In the genomic region with DNA sequence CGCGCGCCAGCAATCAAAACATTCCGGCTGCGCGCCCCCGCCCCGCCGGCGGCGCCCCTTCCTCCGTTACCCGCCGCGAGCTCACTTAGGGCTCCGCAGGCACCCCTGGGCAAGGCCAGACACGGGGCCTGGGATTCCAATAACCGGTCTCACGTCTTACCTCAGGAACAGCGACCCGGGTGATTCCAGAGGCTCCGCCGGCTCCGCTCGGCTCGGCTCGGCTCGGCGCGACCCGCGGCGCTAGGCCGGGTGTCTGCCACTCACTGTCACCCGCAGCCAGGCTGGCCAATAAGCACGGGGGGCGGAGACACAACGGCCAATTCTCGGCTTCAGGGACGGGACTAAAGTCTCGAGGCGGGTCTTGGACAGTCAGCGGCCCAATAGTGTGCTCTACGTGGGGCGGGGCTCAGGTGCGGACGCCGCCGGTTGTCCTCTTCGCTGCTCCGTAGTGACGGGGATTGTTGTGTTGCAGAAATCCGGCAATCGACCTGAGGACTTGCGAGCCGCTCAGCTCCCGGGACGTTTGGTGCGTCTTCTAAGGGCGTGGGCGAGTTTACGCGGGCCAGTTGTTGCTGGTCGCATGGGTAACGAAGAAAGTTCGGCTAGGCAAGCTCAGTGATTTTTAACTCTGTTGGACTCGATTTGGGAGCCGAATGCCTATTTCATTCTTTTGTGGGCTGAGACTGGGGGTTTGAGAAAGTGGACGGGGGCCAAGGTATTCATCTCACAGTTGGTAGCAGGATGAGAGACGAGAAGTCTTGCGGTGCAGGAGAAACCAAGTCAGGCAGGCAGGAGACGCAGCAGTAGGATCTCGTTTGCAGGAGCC, we compare ENCODE assay signal across 8 cellular contexts. TPM values are rescaled to one million over a fixed set of nuclear protein-coding genes. Genes with fewer than 3 reads are reported as not detected.
DNase-seq lines count a peak whose midpoint lies in the region; ATAC-seq and TF ChIP-seq lines count a peak whose summit lies in the region.

A gene with protein sequence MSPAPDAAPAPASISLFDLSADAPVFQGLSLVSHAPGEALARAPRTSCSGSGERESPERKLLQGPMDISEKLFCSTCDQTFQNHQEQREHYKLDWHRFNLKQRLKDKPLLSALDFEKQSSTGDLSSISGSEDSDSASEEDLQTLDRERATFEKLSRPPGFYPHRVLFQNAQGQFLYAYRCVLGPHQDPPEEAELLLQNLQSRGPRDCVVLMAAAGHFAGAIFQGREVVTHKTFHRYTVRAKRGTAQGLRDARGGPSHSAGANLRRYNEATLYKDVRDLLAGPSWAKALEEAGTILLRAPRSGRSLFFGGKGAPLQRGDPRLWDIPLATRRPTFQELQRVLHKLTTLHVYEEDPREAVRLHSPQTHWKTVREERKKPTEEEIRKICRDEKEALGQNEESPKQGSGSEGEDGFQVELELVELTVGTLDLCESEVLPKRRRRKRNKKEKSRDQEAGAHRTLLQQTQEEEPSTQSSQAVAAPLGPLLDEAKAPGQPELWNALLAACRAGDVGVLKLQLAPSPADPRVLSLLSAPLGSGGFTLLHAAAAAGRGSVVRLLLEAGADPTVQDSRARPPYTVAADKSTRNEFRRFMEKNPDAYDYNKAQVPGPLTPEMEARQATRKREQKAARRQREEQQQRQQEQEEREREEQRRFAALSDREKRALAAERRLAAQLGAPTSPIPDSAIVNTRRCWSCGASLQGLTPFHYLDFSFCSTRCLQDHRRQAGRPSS (plus strand): TSS at position 432 of the 826 bp plus-strand sequence. CDS start 452 bp downstream, outside the sequence.
A gene with protein sequence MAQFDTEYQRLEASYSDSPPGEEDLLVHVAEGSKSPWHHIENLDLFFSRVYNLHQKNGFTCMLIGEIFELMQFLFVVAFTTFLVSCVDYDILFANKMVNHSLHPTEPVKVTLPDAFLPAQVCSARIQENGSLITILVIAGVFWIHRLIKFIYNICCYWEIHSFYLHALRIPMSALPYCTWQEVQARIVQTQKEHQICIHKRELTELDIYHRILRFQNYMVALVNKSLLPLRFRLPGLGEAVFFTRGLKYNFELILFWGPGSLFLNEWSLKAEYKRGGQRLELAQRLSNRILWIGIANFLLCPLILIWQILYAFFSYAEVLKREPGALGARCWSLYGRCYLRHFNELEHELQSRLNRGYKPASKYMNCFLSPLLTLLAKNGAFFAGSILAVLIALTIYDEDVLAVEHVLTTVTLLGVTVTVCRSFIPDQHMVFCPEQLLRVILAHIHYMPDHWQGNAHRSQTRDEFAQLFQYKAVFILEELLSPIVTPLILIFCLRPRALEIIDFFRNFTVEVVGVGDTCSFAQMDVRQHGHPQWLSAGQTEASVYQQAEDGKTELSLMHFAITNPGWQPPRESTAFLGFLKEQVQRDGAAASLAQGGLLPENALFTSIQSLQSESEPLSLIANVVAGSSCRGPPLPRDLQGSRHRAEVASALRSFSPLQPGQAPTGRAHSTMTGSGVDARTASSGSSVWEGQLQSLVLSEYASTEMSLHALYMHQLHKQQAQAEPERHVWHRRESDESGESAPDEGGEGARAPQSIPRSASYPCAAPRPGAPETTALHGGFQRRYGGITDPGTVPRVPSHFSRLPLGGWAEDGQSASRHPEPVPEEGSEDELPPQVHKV (minus strand): TSS at position 262 of the 826 bp plus-strand sequence. CDS start 1,612 bp downstream, outside the sequence.

- H3K79me2 ChIP-seq in mammary epithelial cell (ENCODE audit: insufficient read depth, low read length) = peaks cover 71% of the 10 kb centered on the region

- peak within 1 kb of the TSS; percentile 87 for H2AFZ ChIP-seq in mammary epithelial cell (ENCODE audit: low read depth, low read length)

- H3K36me3 ChIP-seq in WERI-Rb-1 (peaks cover 72% of the 10 kb centered on the region), mammary epithelial cell (ENCODE audit: insufficient read depth, low read length) (peaks cover 24% of the 10 kb centered on the region), iPS-20b (ENCODE audit: insufficient read depth, low read depth, low read length) (peaks cover 44% of the 10 kb centered on the region)

- TF ChIP-seq CTCF in WERI-Rb-1 (IDR thresholded peaks at IDR 0.05; ENCODE audit: low read depth, low read length) = no peak
- TF ChIP-seq CTCF in mammary epithelial cell (conservative IDR thresholded peaks at IDR 0.05 in 1 of 2, IDR thresholded peaks at IDR 0.05 in 1 of 2; ENCODE audit: extremely low read depth in 1 of 2, insufficient read depth in 1 of 2, low read depth in 1 of 2, low read length in 2 of 2) = no peak

- peak; percentile 99 for DNase-seq in ACHN
- DNase-seq in NCI-H2227 (lab: John Stamatoyannopoulos, UW; ENCODE audit: unreplicated experiment) = peak; percentile 99
- peak; percentile 99 for DNase-seq in WERI-Rb-1
- peak; percentile 100 for DNase-seq in mammary epithelial cell

- H4K20me1 ChIP-seq in mammary epithelial cell (ENCODE audit: insufficient read depth, low read length) = no peaks in the 10 kb centered on the region

- 1% methylated on average over 33 of the region's 73 CpGs for WGBS in mammary epithelial cell (ENCODE audit: low coverage, missing lambda C conversion rate)

- ATAC-seq in GM18873 (IDR thresholded peaks at IDR 0.05; ENCODE audit: low FRiP score, unreplicated experiment) = peak; percentile 95
- ATAC-seq in HG03139 (IDR thresholded peaks at IDR 0.05; ENCODE audit: unreplicated experiment) = peak; percentile 96

- in situ Hi-C loops in ACHN (cut with HindIII; ENCODE audit: low pct_ligation_motif_present, low pct_unique_long_range_greater_than_20kb, low sequenced_read_pairs) = no loop called here
- in situ Hi-C loops in mammary epithelial cell (cut with MboI; ENCODE audit: low sequenced_read_pairs in 2 of 2) = no loop called here

- H3K4me2 ChIP-seq in mammary epithelial cell (ENCODE audit: insufficient read depth, low read depth, low read length) = peak within 1 kb of the TSS; percentile 98

- CTCF ChIA-PET in mammary epithelial cell (lab: Charles Lee; ENCODE audit: low non-redundant PET) = interaction anchor here (0.6 kb wide), 1 partner anchor 200 kb away, joined by 3 read pairs; no protein-coding TSS in a partner anchor

- H3K27me3 ChIP-seq in WERI-Rb-1 (ENCODE audit: insufficient read depth, low read depth, severe bottlenecking) = no peaks in the 10 kb centered on the region
- no peaks in the 10 kb centered on the region for H3K27me3 ChIP-seq in mammary epithelial cell (ENCODE audit: insufficient read depth, low read length)
- H3K27me3 ChIP-seq in iPS-20b (ENCODE audit: insufficient read depth, low read length) = no peaks in the 10 kb centered on the region

- H3K9ac ChIP-seq in mammary epithelial cell (ENCODE audit: insufficient read depth, low read length) (peak within 1 kb of the TSS; percentile 95), iPS-20b (ENCODE audit: low read depth, low read length) (peak within 1 kb of the TSS; percentile 91)

- BruUV-seq in mammary epithelial cell (replicated peaks; lab: Mats Ljungman, UMichigan) = TSS peak; percentile 54

- H3K9me3 ChIP-seq in WERI-Rb-1 (ENCODE audit: severe bottlenecking) = no peaks in the 10 kb centered on the region
- H3K9me3 ChIP-seq in mammary epithelial cell (replicated peaks; ENCODE audit: insufficient read depth, low read length) = no peaks in the 10 kb centered on the region
- H3K9me3 ChIP-seq in iPS-20b (ENCODE audit: insufficient read depth, low read depth, low read length) = no peaks in the 10 kb centered on the region

- intact Hi-C loops in mammary epithelial cell (cut with micrococcal nuclease) = loop anchor here (1.0 to 2.0 kb wide), 9 partner anchors 10 to 69 kb away; a partner anchor contains a TSS

- dilution Hi-C loops in mammary epithelial cell (cut with HindIII; ENCODE audit: low sequenced_read_pairs) = loop anchor here (5.0 to 25.0 kb wide), 2 partner anchors 107 to 283 kb away; a partner anchor contains a TSS

- H3K27ac ChIP-seq in WERI-Rb-1 = peak within 1 kb of the TSS; percentile 95
- peak within 1 kb of the TSS; percentile 93 for H3K27ac ChIP-seq in mammary epithelial cell (ENCODE audit: insufficient read depth, low read depth, low read length)
- H3K27ac ChIP-seq in iPS-20b (ENCODE audit: low read length) = peak within 1 kb of the TSS; percentile 74
- H3K27ac ChIP-seq in skin epidermis = peak within 1 kb of the TSS; percentile 73 to 96 (median 95)

- H3K4me1 ChIP-seq in mammary epithelial cell (ENCODE audit: insufficient read depth, low read length) (peaks cover 17% of the 10 kb centered on the region), iPS-20b (ENCODE audit: insufficient read depth, low read length) (peaks cover 6% of the 10 kb centered on the region; the same call in 1 of the 2 replicates)

- H3K4me3 ChIP-seq in WERI-Rb-1 (ENCODE audit: low read depth, low read length) (peak within 1 kb of the TSS; percentile 88), mammary epithelial cell (replicated peaks in 1 of 3; ENCODE audit: insufficient read depth in 1 of 3, low read depth in 2 of 3, low read length in 3 of 3) (peak within 1 kb of the TSS; percentile 79 to 94 (median 92)), iPS-20b (ENCODE audit: low read length) (peak within 1 kb of the TSS; percentile 97), skin epidermis (peak within 1 kb of the TSS; percentile 60 to 87 (median 75))

RNA-seq across cellular contexts. Expression of the first gene that starts in this region (rescaled TPM):
- 10 to 100 TPM; 29.2 to 52.9 TPM for total RNA-seq in mammary epithelial cell
- polyA plus RNA-seq in mammary epithelial cell = 32.4 TPM
- polyA minus RNA-seq in mammary epithelial cell = 34.0 TPM

RNA-seq across cellular contexts. Expression of the second gene that starts in this region (rescaled TPM):
- total RNA-seq in mammary epithelial cell = 10 to 100 TPM; 60.4 to 74.5 TPM
- polyA plus RNA-seq in mammary epithelial cell = 59.0 TPM
- 146 TPM for polyA minus RNA-seq in mammary epithelial cell

Comparison
In these comparisons a context has a peak if more than half of its experiments do, and no peak if none do; other contexts are left out.
1. Peak in every context shown above with its lines: DNase-seq, ATAC-seq, H3K4me3 ChIP-seq and H3K27ac ChIP-seq.